15 cellular contexts compared by ENCODE assay signal in the genomic region with DNA sequence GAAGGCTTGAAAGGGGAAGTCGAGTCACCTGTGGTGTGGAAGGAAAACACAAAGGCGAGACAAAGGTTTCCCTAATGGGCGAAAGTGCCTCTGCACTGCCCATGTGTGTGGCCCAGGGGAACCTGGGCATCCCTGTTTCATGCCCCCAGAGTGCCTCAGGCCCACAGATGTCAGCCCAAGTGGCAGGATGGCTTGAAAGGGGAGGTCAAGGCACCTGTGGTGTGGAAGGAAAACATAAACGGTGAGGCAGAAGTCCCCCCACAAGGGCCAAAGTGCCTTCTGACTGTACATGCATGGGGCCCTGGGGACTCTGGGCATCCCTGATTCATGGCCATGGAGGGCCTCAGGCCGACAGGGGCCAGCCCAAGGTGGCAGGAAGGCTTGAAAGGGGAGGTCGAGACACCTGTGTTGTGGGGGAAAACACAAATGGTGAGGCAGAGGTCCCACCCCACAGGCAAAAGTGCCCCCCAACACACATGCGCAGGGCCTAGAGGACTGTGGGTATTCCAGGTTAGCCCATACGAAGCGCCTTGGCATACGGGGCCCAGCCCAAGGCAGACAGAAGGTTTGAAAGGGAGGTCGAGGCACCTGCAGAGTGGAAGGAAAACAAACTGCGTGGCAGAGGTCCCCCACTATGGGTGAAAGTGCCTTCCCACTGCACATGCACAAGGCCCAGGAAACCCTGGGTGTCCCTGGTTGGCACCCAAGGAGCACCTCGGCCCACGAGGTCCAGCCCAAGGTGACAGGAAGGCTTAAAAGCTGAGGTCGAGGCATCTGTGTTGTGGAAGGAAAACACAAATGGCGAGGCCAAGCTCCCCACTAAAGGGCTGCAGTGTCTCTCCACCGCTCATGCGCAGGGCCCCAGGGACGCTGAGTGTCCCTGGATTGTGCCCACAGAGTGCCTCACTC.
DNase-seq lines count a peak whose midpoint lies in the region; ATAC-seq and TF ChIP-seq lines count a peak whose summit lies in the region.
"Had no signal": no experiment of that assay in that cellular context is flagged by ENCODE, and none has a peak within 500 bp of the region (broad histone marks: within the 10 kb centered on the region; RNA-seq: fewer than 3 reads in every experiment).

No MANE protein-coding gene starts in this region.

- H3K36me3 Mint-ChIP-seq in glutamatergic neuron (ENCODE audit: unreplicated experiment): no peaks in the 10 kb centered on the region

- ATAC-seq in GM21528 (IDR thresholded peaks at IDR 0.05; ENCODE audit: low FRiP score, unreplicated experiment): no peak
- ATAC-seq: gastroesophageal sphincter had no signal

- H3K9me3 ChIP-seq in osteoblast (ENCODE audit: low read depth, low read length): peaks cover 3% of the 10 kb centered on the region

- H3K4me1 Mint-ChIP-seq in glutamatergic neuron (ENCODE audit: low read depth, unreplicated experiment): no peaks in the 10 kb centered on the region

- H3K36me3 ChIP-seq in osteoblast (ENCODE audit: insufficient read depth, low read length): no peaks in the 10 kb centered on the region
- H3K36me3 ChIP-seq: BLaER1, gastroesophageal sphincter, SJSA1 had no signal

- TF ChIP-seq CTCF in glutamatergic neuron (IDR thresholded peaks at IDR 0.05; ENCODE audit: partially characterized antibody, unreplicated experiment): no peak
- no peak for TF ChIP-seq CTCF in osteoblast (IDR thresholded peaks at IDR 0.05; ENCODE audit: extremely low read depth, low read depth, low read length)

- no peak overlapping the region for H2AFZ ChIP-seq in osteoblast (ENCODE audit: low read length)

- H3K27me3 Mint-ChIP-seq in glutamatergic neuron (ENCODE audit: unreplicated experiment): no peaks in the 10 kb centered on the region

- H4K20me1 ChIP-seq in osteoblast (ENCODE audit: insufficient read depth, low read length): no peaks in the 10 kb centered on the region
- H4K20me1 ChIP-seq: BLaER1 had no signal

- H3K27ac ChIP-seq in osteoblast (ENCODE audit: low read depth, low read length): no peak overlapping the region
- H3K27ac ChIP-seq: BLaER1, gastroesophageal sphincter, SJSA1 had no signal

- H3K27ac Mint-ChIP-seq in glutamatergic neuron (ENCODE audit: unreplicated experiment): no peak overlapping the region

- no peaks in the 10 kb centered on the region for H3K79me2 ChIP-seq in osteoblast (ENCODE audit: insufficient read depth, low read length)

- DNase-seq in AG20443 (ENCODE audit: low spot score): peak; percentile 1
- DNase-seq in H4 (ENCODE audit: low spot score): peak; percentile 1
- DNase-seq in glutamatergic neuron: peak; percentile 2
- peak; percentile 13 for DNase-seq in osteoblast (ENCODE audit: insufficient read length, low spot score, missing footprints)
- no peak for DNase-seq in middle frontal gyrus (ENCODE audit: extremely low spot score, low spot score)
- DNase-seq in NCI-H345 treated with DMSO at 0.1 percent for 48 hours (lab: John Stamatoyannopoulos, UW; ENCODE audit: unreplicated experiment): no peak
- DNase-seq in kidney glomerular epithelial cell (lab: John Stamatoyannopoulos, UW): no peak
- DNase-seq: effector CD4-positive, alpha-beta T cell; midbrain; NCI-H1092 treated with DMSO at 0.1 percent for 48 hours; NCI-H82 had no signal

- no peak overlapping the region for H3K4me2 ChIP-seq in osteoblast (ENCODE audit: insufficient read depth, low read length)
- H3K4me2 ChIP-seq: BLaER1 had no signal

- H3K27me3 ChIP-seq in osteoblast (ENCODE audit: insufficient read depth, low read length): no peaks in the 10 kb centered on the region
- H3K27me3 ChIP-seq: BLaER1, SJSA1 had no signal

- H3K9me3 Mint-ChIP-seq in glutamatergic neuron (ENCODE audit: unreplicated experiment): peaks cover 9% of the 10 kb centered on the region

- no peak overlapping the region for H3K4me3 Mint-ChIP-seq in glutamatergic neuron (ENCODE audit: unreplicated experiment)

- H3K4me3 ChIP-seq in osteoblast (ENCODE audit: insufficient read depth, low read length): no peak overlapping the region
- H3K4me3 ChIP-seq: BLaER1, gastroesophageal sphincter, SJSA1 had no signal

- no peaks in the 10 kb centered on the region for H3K4me1 ChIP-seq in osteoblast (ENCODE audit: insufficient read depth, low read length)
- H3K4me1 ChIP-seq: gastroesophageal sphincter, SJSA1 had no signal

Comparison
In these comparisons a context has a peak if more than half of its experiments do, and no peak if none do; other contexts are left out.
1. DNase-seq: peak in AG20443 (single experiment), H4 (single experiment), glutamatergic neuron (single experiment) and osteoblast (single experiment); none in middle frontal gyrus (single experiment), NCI-H345 treated with DMSO at 0.1 percent for 48 hours (single experiment) and kidney glomerular epithelial cell (single experiment).